12 cellular contexts compared by ENCODE assay signal in the genomic region with DNA sequence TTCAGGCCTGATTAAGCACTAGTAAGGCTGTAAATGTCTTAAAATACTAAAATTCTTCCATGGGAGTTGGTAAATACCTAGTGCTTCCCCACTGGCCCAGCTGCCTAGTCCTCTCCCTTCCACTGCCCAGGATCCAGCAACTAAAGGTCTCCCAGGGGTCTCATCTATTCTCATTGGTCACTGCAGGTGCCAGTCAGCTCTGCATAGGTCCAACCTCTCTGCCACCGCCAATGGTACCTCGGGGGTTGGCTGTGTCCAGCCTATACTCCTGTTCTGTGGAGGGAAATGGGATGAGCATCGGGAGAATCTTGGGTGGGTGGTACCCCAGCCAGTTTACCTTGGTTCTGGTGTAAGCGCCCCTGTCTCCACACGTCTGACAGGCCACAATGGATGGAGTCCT.
DNase-seq lines count a peak whose midpoint lies in the region; ATAC-seq and FAIRE-seq lines count a peak whose summit lies in the region.
"Had no signal": no experiment of that assay in that cellular context is flagged by ENCODE, and none has a peak within 500 bp of the region (broad histone marks: within the 10 kb centered on the region; RNA-seq: fewer than 3 reads in every experiment).

No MANE protein-coding gene starts in this region.

- no peaks in the 10 kb centered on the region for H3K9me3 Mint-ChIP-seq in activated naive CD8-positive, alpha-beta T cell treated with anti-CD3 and anti-CD28 coated beads, Interleukin-2, amount 50 U/mL, for 24 hours
- H3K9me3 Mint-ChIP-seq: activated B cell treated with CpG ODN at 0.5 μM for 24 hours; CD8-positive, alpha-beta T cell had no signal

- H3K27ac Mint-ChIP-seq in activated naive CD8-positive, alpha-beta T cell treated with anti-CD3 and anti-CD28 coated beads, Interleukin-2, amount 50 U/mL, for 24 hours = peak overlapping the region; percentile 66
- H3K27ac Mint-ChIP-seq: activated B cell treated with CpG ODN at 0.5 μM for 24 hours; CD8-positive, alpha-beta T cell had no signal

- peaks cover 54% of the 10 kb centered on the region for H3K27me3 Mint-ChIP-seq in activated naive CD8-positive, alpha-beta T cell treated with anti-CD3 and anti-CD28 coated beads, Interleukin-2, amount 50 U/mL, for 24 hours

- FAIRE-seq in urothelium cell line (lab: Jason Lieb, UNC) = peak; percentile 65
- FAIRE-seq: kidney had no signal

- DNase-seq in NCI-H82 (lab: John Stamatoyannopoulos, UW) (peak; percentile 21), NCI-H82 treated with DMSO at 0.1 percent for 48 hours (lab: John Stamatoyannopoulos, UW; ENCODE audit: unreplicated experiment) (no peak), iPS-NIHi11 (ENCODE audit: low spot score) (peak; percentile 31), urothelium cell line (ENCODE audit: low spot score) (peak; percentile 43), OCI-M1 (lab: John Stamatoyannopoulos, UW) (no peak), NCI-H1694 treated with DMSO at 0.1 percent for 48 hours (lab: John Stamatoyannopoulos, UW) (no peak)
- DNase-seq in activated naive CD8-positive, alpha-beta T cell treated with anti-CD3 and anti-CD28 coated beads, Interleukin-2, amount 50 U/mL, for 24 hours = no peak
- DNase-seq: 8988T; activated B cell treated with CpG ODN at 0.5 μM for 24 hours; CD8-positive, alpha-beta T cell; kidney had no signal

- H3K36me3 Mint-ChIP-seq in activated naive CD8-positive, alpha-beta T cell treated with anti-CD3 and anti-CD28 coated beads, Interleukin-2, amount 50 U/mL, for 24 hours (ENCODE audit: low read depth) = no peaks in the 10 kb centered on the region
- H3K36me3 Mint-ChIP-seq: CD8-positive, alpha-beta T cell had no signal

- peaks cover 52% of the 10 kb centered on the region for H3K4me1 Mint-ChIP-seq in activated naive CD8-positive, alpha-beta T cell treated with anti-CD3 and anti-CD28 coated beads, Interleukin-2, amount 50 U/mL, for 24 hours

- ATAC-seq in activated naive CD8-positive, alpha-beta T cell treated with anti-CD3 and anti-CD28 coated beads, Interleukin-2, amount 50 U/mL, for 24 hours = no peak
- no peak for ATAC-seq in HG03108 (IDR thresholded peaks at IDR 0.05; ENCODE audit: unreplicated experiment)
- ATAC-seq: CD8-positive, alpha-beta T cell had no signal

- H3K4me3 Mint-ChIP-seq in activated naive CD8-positive, alpha-beta T cell treated with anti-CD3 and anti-CD28 coated beads, Interleukin-2, amount 50 U/mL, for 24 hours = no peak overlapping the region
- H3K4me3 Mint-ChIP-seq: activated B cell treated with CpG ODN at 0.5 μM for 24 hours; CD8-positive, alpha-beta T cell had no signal

Comparison
In these comparisons a context has a peak if more than half of its experiments do, and no peak if none do; other contexts are left out.
1. DNase-seq: peak in NCI-H82 (single experiment), iPS-NIHi11 (single experiment) and urothelium cell line (single experiment); none in NCI-H82 treated with DMSO at 0.1 percent for 48 hours (single experiment), activated naive CD8-positive, alpha-beta T cell treated with anti-CD3 and anti-CD28 coated beads, Interleukin-2, amount 50 U/mL, for 24 hours (single experiment), OCI-M1 (single experiment) and NCI-H1694 treated with DMSO at 0.1 percent for 48 hours (single experiment).